ENCODE assay signal across 23 cellular contexts in genomic region chr7:134667899-134668298, GRCh38. TPM values are rescaled to one million over a fixed set of nuclear protein-coding genes. Genes with fewer than 3 reads are reported as not detected.
DNase-seq lines count a peak whose midpoint lies in the region; ATAC-seq and TF ChIP-seq lines count a peak whose summit lies in the region.
"Had no signal": no experiment of that assay in that cellular context is flagged by ENCODE, and none has a peak within 500 bp of the region (broad histone marks: within the 10 kb centered on the region; RNA-seq: fewer than 3 reads in every experiment).

No MANE protein-coding gene starts in this region.

- H3K9ac ChIP-seq in BLaER1 (no peak overlapping the region), endodermal cell (ENCODE audit: extremely low read depth, low read length, poor library complexity, severe bottlenecking) (no peak overlapping the region)

- H3K9me3 Mint-ChIP-seq in CD4-positive, alpha-beta memory T cell = peaks cover 0 to 6% (median 0%) of the 10 kb centered on the region in 8 donors
- H3K9me3 Mint-ChIP-seq in activated naive CD8-positive, alpha-beta T cell (ENCODE audit: low read depth) = peaks cover 5% of the 10 kb centered on the region
- H3K9me3 Mint-ChIP-seq in naive thymus-derived CD4-positive, alpha-beta T cell = peaks cover 0 to 8% (median 0%) of the 10 kb centered on the region in 11 donors
- H3K9me3 Mint-ChIP-seq in endodermal cell (no peaks in the 10 kb centered on the region), chondrocyte (ENCODE audit: low read depth) (no peaks in the 10 kb centered on the region)
- H3K9me3 Mint-ChIP-seq: memory B cell had no signal

- POLR2A ChIA-PET in CD4-positive, alpha-beta memory T cell (lab: Charles Lee; ENCODE audit: partially characterized antibody) = interaction anchor here (2.4 to 5.7 kb wide), 3 partner anchors 10 to 21 kb away, joined by 10 to 119 read pairs (median 11); partner anchors contain the start of gene BPGM
- POLR2A ChIA-PET in naive thymus-derived CD4-positive, alpha-beta T cell (lab: Charles Lee) = interaction anchor here (0.6 to 7.2 kb wide), 7 partner anchors 11 to 43 kb away, joined by 3 to 154 read pairs (median 6); partner anchors contain the start of gene BPGM

- no peak for DNase-seq in CD4-positive, alpha-beta memory T cell
- DNase-seq in naive thymus-derived CD4-positive, alpha-beta T cell = no peak
- DNase-seq in endodermal cell = no peak
- no peak for DNase-seq in HCEC 1CT
- no peak for DNase-seq in chondrocyte (ENCODE audit: low spot score)
- DNase-seq: activated CD8-positive, alpha-beta memory T cell treated with anti-CD3 and anti-CD28 coated beads, Interleukin-2, amount 50 U/mL, for 4 hours; activated gamma-delta T cell treated with Interleukin-2 at 50 U/mL for 16 hours; erythroblast; heart left ventricle; NCI-H1105 treated with DMSO at 0.1 percent for 48 hours; NCI-H2029 treated with DMSO at 0.1 percent for 48 hours; NCI-H226; psoas muscle had no signal

- no peak overlapping the region for H3K4me3 Mint-ChIP-seq in CD4-positive, alpha-beta memory T cell
- H3K4me3 Mint-ChIP-seq in activated naive CD8-positive, alpha-beta T cell = peak overlapping the region; percentile 56
- peak overlapping the region in 2 of 10 donors; percentile 22 to 40 for H3K4me3 Mint-ChIP-seq in naive thymus-derived CD4-positive, alpha-beta T cell
- H3K4me3 Mint-ChIP-seq in endodermal cell (no peak overlapping the region), chondrocyte (ENCODE audit: unreplicated experiment) (no peak overlapping the region)
- H3K4me3 Mint-ChIP-seq: GM23338; memory B cell; T-helper 2 cell treated with Interferon-gamma antibody and Interleukin-4, amounts not matched to agents 5 μg/mL and 100 μg/mL, for 36 hours had no signal

- peaks cover 32 to 43% (median 40%) of the 10 kb centered on the region in 4 donors for H3K4me1 Mint-ChIP-seq in CD4-positive, alpha-beta memory T cell
- peaks cover 63% of the 10 kb centered on the region for H3K4me1 Mint-ChIP-seq in activated naive CD8-positive, alpha-beta T cell (ENCODE audit: low read depth)
- peaks cover 14 to 76% (median 72%) of the 10 kb centered on the region in 7 donors for H3K4me1 Mint-ChIP-seq in naive thymus-derived CD4-positive, alpha-beta T cell
- H3K4me1 Mint-ChIP-seq in endodermal cell (no peaks in the 10 kb centered on the region), chondrocyte (ENCODE audit: low read depth) (peaks cover 34% of the 10 kb centered on the region)

- no peak overlapping the region for H3K27ac ChIP-seq in BLaER1
- no peak overlapping the region for H3K27ac ChIP-seq in CD4-positive, alpha-beta memory T cell (ENCODE audit: low read depth, low read length)
- H3K27ac ChIP-seq in naive thymus-derived CD4-positive, alpha-beta T cell (ENCODE audit: low read depth, low read length) = peak overlapping the region; percentile 84
- H3K27ac ChIP-seq in endodermal cell (ENCODE audit: low read depth, low read length) = no peak overlapping the region
- H3K27ac ChIP-seq: ascending aorta, C4-2B, heart left ventricle, psoas muscle, vagina, VCaP had no signal

- peaks cover 31% of the 10 kb centered on the region for H3K36me3 ChIP-seq in BLaER1
- H3K36me3 ChIP-seq in CD4-positive, alpha-beta memory T cell (ENCODE audit: insufficient read depth, low read length) = no peaks in the 10 kb centered on the region
- H3K36me3 ChIP-seq in naive thymus-derived CD4-positive, alpha-beta T cell (ENCODE audit: control insufficient read depth in 2 of 3, insufficient read depth in 3 of 3, low read length in 3 of 3) = peaks cover 0 to 2% (median 2%) of the 10 kb centered on the region in 3 experiments
- no peaks in the 10 kb centered on the region for H3K36me3 ChIP-seq in endodermal cell (ENCODE audit: control insufficient read depth, insufficient read depth, low read length)
- H3K36me3 ChIP-seq: vagina had no signal

- CTCF ChIA-PET in CD4-positive, alpha-beta memory T cell (lab: Charles Lee; ENCODE audit: partially characterized antibody) = interaction anchor here (1.0 to 5.0 kb wide), 9 partner anchors 10 to 843 kb away, joined by 3 to 25 read pairs (median 4); partner anchors contain the start of gene BPGM
- CTCF ChIA-PET in naive thymus-derived CD4-positive, alpha-beta T cell (lab: Charles Lee) = interaction anchor here (1.1 to 2.6 kb wide), 5 partner anchors 11 to 35 kb away, joined by 3 to 12 read pairs (median 4); partner anchors contain the start of gene BPGM

- peak overlapping the region; percentile 42 to 100 (median 91) for H3K27ac Mint-ChIP-seq in CD4-positive, alpha-beta memory T cell
- peak overlapping the region; percentile 98 for H3K27ac Mint-ChIP-seq in activated naive CD8-positive, alpha-beta T cell
- peak overlapping the region in 8 of 9 donors; percentile 93 to 100 (median 98) for H3K27ac Mint-ChIP-seq in naive thymus-derived CD4-positive, alpha-beta T cell
- H3K27ac Mint-ChIP-seq in endodermal cell (no peak overlapping the region), chondrocyte (ENCODE audit: unreplicated experiment) (no peak overlapping the region)
- H3K27ac Mint-ChIP-seq: GM23338; memory B cell; T-helper 2 cell treated with Interferon-gamma antibody and Interleukin-4, amounts not matched to agents 5 μg/mL and 100 μg/mL, for 36 hours had no signal

- WGBS in endodermal cell (ENCODE audit: insufficient coverage in 1 of 2, insufficient read length in 1 of 2), 2 experiments = 96 to 100% methylated on average over 1 of the region's 1 CpG

- ATAC-seq in naive thymus-derived CD4-positive, alpha-beta T cell = no peak
- ATAC-seq: GM23338, heart left ventricle, SK-N-SH treated with all-trans-retinoic acid at 6 μM for 48 hours had no signal

- H3K4me1 ChIP-seq in BLaER1 (peaks cover 46% of the 10 kb centered on the region), endodermal cell (ENCODE audit: control insufficient read depth, insufficient read depth, low read length) (no peaks in the 10 kb centered on the region)
- H3K4me1 ChIP-seq in CD4-positive, alpha-beta memory T cell (ENCODE audit: insufficient read depth, low read length) = peaks cover 33% of the 10 kb centered on the region
- H3K4me1 ChIP-seq in naive thymus-derived CD4-positive, alpha-beta T cell (ENCODE audit: control insufficient read depth in 2 of 2, insufficient read depth in 2 of 2, low read length in 2 of 2) = peaks cover 13 to 38% of the 10 kb centered on the region in 2 donors

- peaks cover 6% of the 10 kb centered on the region; the same call in 1 of the 2 replicates for H3K9me3 ChIP-seq in BLaER1
- H3K9me3 ChIP-seq in CD4-positive, alpha-beta memory T cell (ENCODE audit: control insufficient read depth in 1 of 2, low read length in 2 of 2) = no peaks in the 10 kb centered on the region
- H3K9me3 ChIP-seq in naive thymus-derived CD4-positive, alpha-beta T cell (ENCODE audit: control insufficient read depth in 2 of 3, low read length in 3 of 3) = no peaks in the 10 kb centered on the region
- H3K9me3 ChIP-seq in endodermal cell (ENCODE audit: control insufficient read depth, low read length) = no peaks in the 10 kb centered on the region
- H3K9me3 ChIP-seq: ascending aorta, heart left ventricle, psoas muscle, vagina had no signal

- TF ChIP-seq CTCF in endodermal cell (conservative IDR thresholded peaks at IDR 0.05) (no peak), chondrocyte (IDR thresholded peaks at IDR 0.05) (no peak)

- intact Hi-C loops in CD4-positive, alpha-beta memory T cell (cut with micrococcal nuclease) = loop anchor here (2.0 kb wide), 1 partner anchor 43 kb away; no protein-coding TSS in a partner anchor
- intact Hi-C loops in naive thymus-derived CD4-positive, alpha-beta T cell (cut with micrococcal nuclease) = loop anchor here (2.0 kb wide), 3 partner anchors 13 to 43 kb away; no protein-coding TSS in a partner anchor

- H3K36me3 Mint-ChIP-seq in CD4-positive, alpha-beta memory T cell = peaks cover 18 to 23% of the 10 kb centered on the region in 2 donors
- peaks cover 21% of the 10 kb centered on the region for H3K36me3 Mint-ChIP-seq in activated naive CD8-positive, alpha-beta T cell
- peaks cover 9 to 35% (median 31%) of the 10 kb centered on the region in 5 donors for H3K36me3 Mint-ChIP-seq in naive thymus-derived CD4-positive, alpha-beta T cell
- peaks cover 3% of the 10 kb centered on the region for H3K36me3 Mint-ChIP-seq in endodermal cell (ENCODE audit: low read depth)
- H3K36me3 Mint-ChIP-seq in chondrocyte (ENCODE audit: low read depth) = peaks cover 13% of the 10 kb centered on the region

- no peaks in the 10 kb centered on the region for H4K20me1 ChIP-seq in BLaER1

- H3K4me3 ChIP-seq in BLaER1 = no peak overlapping the region
- no peak overlapping the region for H3K4me3 ChIP-seq in CD4-positive, alpha-beta memory T cell (ENCODE audit: low read length in 2 of 2)
- no peak overlapping the region for H3K4me3 ChIP-seq in naive thymus-derived CD4-positive, alpha-beta T cell (ENCODE audit: low read length)
- no peak overlapping the region for H3K4me3 ChIP-seq in endodermal cell (ENCODE audit: low read length)
- H3K4me3 ChIP-seq: ascending aorta, GM23338, heart left ventricle, psoas muscle, vagina had no signal

- H3K27me3 ChIP-seq in BLaER1 = no peaks in the 10 kb centered on the region
- no peaks in the 10 kb centered on the region for H3K27me3 ChIP-seq in CD4-positive, alpha-beta memory T cell (ENCODE audit: insufficient read depth, low read length)
- H3K27me3 ChIP-seq in naive thymus-derived CD4-positive, alpha-beta T cell (ENCODE audit: control insufficient read depth in 2 of 2, insufficient read depth in 2 of 2, low read length in 2 of 2) = no peaks in the 10 kb centered on the region
- H3K27me3 ChIP-seq in endodermal cell (ENCODE audit: control insufficient read depth, insufficient read depth, low read length, poor library complexity, severe bottlenecking) = no peaks in the 10 kb centered on the region
- H3K27me3 ChIP-seq: ascending aorta, heart left ventricle, vagina had no signal

- no peaks in the 10 kb centered on the region for H3K27me3 Mint-ChIP-seq in CD4-positive, alpha-beta memory T cell
- H3K27me3 Mint-ChIP-seq in activated naive CD8-positive, alpha-beta T cell = no peaks in the 10 kb centered on the region
- H3K27me3 Mint-ChIP-seq in naive thymus-derived CD4-positive, alpha-beta T cell = no peaks in the 10 kb centered on the region
- H3K27me3 Mint-ChIP-seq in endodermal cell (ENCODE audit: insufficient read depth) = no peaks in the 10 kb centered on the region
- no peaks in the 10 kb centered on the region for H3K27me3 Mint-ChIP-seq in chondrocyte (ENCODE audit: low read depth)
- H3K27me3 Mint-ChIP-seq: memory B cell had no signal

- H3K4me2 ChIP-seq in BLaER1 = peak overlapping the region; percentile 74; the same call in 1 of the 2 replicates
- H3K4me2 ChIP-seq: GM23338 had no signal

RNA-seq across cellular contexts. Expression of gene BPGM, which starts 21.2 kb away (rescaled TPM):
- 10 to 100 TPM; 13.7 to 14.7 TPM for total RNA-seq in CD4-positive, alpha-beta memory T cell
- 10 to 100 TPM; 22.1 to 27.8 TPM for polyA plus RNA-seq in CD4-positive, alpha-beta memory T cell
- 10 to 100 TPM; 12.7 to 19.2 (median 14.2) TPM for total RNA-seq in naive thymus-derived CD4-positive, alpha-beta T cell
- polyA plus RNA-seq in naive thymus-derived CD4-positive, alpha-beta T cell = 10 to 100 TPM; 28.9 to 33.9 TPM
- total RNA-seq in endodermal cell (10 to 100 TPM; 11.1 to 16.1 TPM), chondrocyte (26.1 to 29.6 TPM (median 29.5 TPM) in 3 replicates)
- polyA plus RNA-seq in endodermal cell (2013, experiment 1 of 2) = 26.7 TPM
- 22.1 TPM for polyA plus RNA-seq in endodermal cell (2013, experiment 2 of 2)

Comparison
In these comparisons a context has a peak if more than half of its experiments do, and no peak if none do; other contexts are left out.
1. H3K27ac Mint-ChIP-seq: peak in CD4-positive, alpha-beta memory T cell (7 of 7), activated naive CD8-positive, alpha-beta T cell (single experiment) and naive thymus-derived CD4-positive, alpha-beta T cell (8 of 9); none in endodermal cell (single experiment) and chondrocyte (single experiment).